ENCODE assay signal across 9 cellular contexts in genomic region chr5:116577064-116577788, GRCh38. TPM values are rescaled to one million over a fixed set of nuclear protein-coding genes. Genes with fewer than 3 reads are reported as not detected.
DNase-seq lines count a peak whose midpoint lies in the region; ATAC-seq lines count a peak whose summit lies in the region.
"Had no signal": no experiment of that assay in that cellular context is flagged by ENCODE, and none has a peak within 500 bp of the region (broad histone marks: within the 10 kb centered on the region; RNA-seq: fewer than 3 reads in every experiment).

No MANE protein-coding gene starts in this region.

- peak; percentile 24 to 37 for DNase-seq in activated T-cell treated with anti-CD3 and anti-CD28 coated beads, Interleukin-2, amount 50 U/mL, for 48 hours
- DNase-seq in activated T-cell treated with anti-CD3 and anti-CD28 coated beads, Interleukin-2, amount 50 U/mL, for 4 hours = no peak
- DNase-seq in NAMALWA (ENCODE audit: low spot score) (peak; percentile 36), NCI-H1436 treated with DMSO at 0.1 percent for 48 hours (lab: John Stamatoyannopoulos, UW) (no peak), SHP77 (lab: John Stamatoyannopoulos, UW) (no peak), ACHN (no peak)
- peak; percentile 11 for DNase-seq in stimulated activated naive CD8-positive, alpha-beta T cell treated with anti-CD3 and anti-CD28 coated beads, Interleukin-15, Interleukin-2, amounts not matched to agents 100 U/mL and 50 U/mL, for 24 hours
- DNase-seq: IMR-90 had no signal

- ATAC-seq in activated T-cell treated with anti-CD3 and anti-CD28 coated beads, Interleukin-2, amount 50 U/mL, for 4 hours = no peak
- peak; percentile 62 for ATAC-seq in HG02759 (IDR thresholded peaks at IDR 0.05; ENCODE audit: unreplicated experiment)
- ATAC-seq in stimulated activated naive CD8-positive, alpha-beta T cell treated with anti-CD3 and anti-CD28 coated beads, Interleukin-15, Interleukin-2, amounts not matched to agents 100 U/mL and 50 U/mL, for 24 hours = peak; percentile 42

- peaks cover 66% of the 10 kb centered on the region for H3K27me3 Mint-ChIP-seq in activated T-cell treated with anti-CD3 and anti-CD28 coated beads, Interleukin-2, amount 50 U/mL, for 4 hours (ENCODE audit: low read depth)

- H3K9me3 Mint-ChIP-seq in activated T-cell treated with anti-CD3 and anti-CD28 coated beads, Interleukin-2, amount 50 U/mL, for 4 hours = no peaks in the 10 kb centered on the region

- H3K4me1 Mint-ChIP-seq in activated T-cell treated with anti-CD3 and anti-CD28 coated beads, Interleukin-2, amount 50 U/mL, for 4 hours (ENCODE audit: low read depth) = peaks cover 23% of the 10 kb centered on the region

- in situ Hi-C loops in ACHN (cut with HindIII; ENCODE audit: low pct_ligation_motif_present, low pct_unique_long_range_greater_than_20kb, low sequenced_read_pairs) = no loop called here

- H3K36me3 Mint-ChIP-seq in activated T-cell treated with anti-CD3 and anti-CD28 coated beads, Interleukin-2, amount 50 U/mL, for 4 hours (ENCODE audit: insufficient read depth) = no peaks in the 10 kb centered on the region

- no peak overlapping the region for H3K4me3 Mint-ChIP-seq in activated T-cell treated with anti-CD3 and anti-CD28 coated beads, Interleukin-2, amount 50 U/mL, for 4 hours

RNA-seq across cellular contexts. Expression of gene SEMA6A, which starts 2.6 kb away (rescaled TPM):
- total RNA-seq in activated T-cell treated with anti-CD3 and anti-CD28 coated beads, Interleukin-2, amount 50 U/mL, for 4 hours = 1 to 10 TPM in 2 of 3 donors, under 1 TPM in 1; 0.92 to 2.1 (median 1.1) TPM

Comparison
In these comparisons a context has a peak if more than half of its experiments do, and no peak if none do; other contexts are left out.
1. DNase-seq: peak in activated T-cell treated with anti-CD3 and anti-CD28 coated beads, Interleukin-2, amount 50 U/mL, for 48 hours (2 of 2), NAMALWA (single experiment) and stimulated activated naive CD8-positive, alpha-beta T cell treated with anti-CD3 and anti-CD28 coated beads, Interleukin-15, Interleukin-2, amounts not matched to agents 100 U/mL and 50 U/mL, for 24 hours (single experiment); none in activated T-cell treated with anti-CD3 and anti-CD28 coated beads, Interleukin-2, amount 50 U/mL, for 4 hours (single experiment), NCI-H1436 treated with DMSO at 0.1 percent for 48 hours (single experiment), SHP77 (0 of 2) and ACHN (single experiment).
2. ATAC-seq: peak in HG02759 (single experiment) and stimulated activated naive CD8-positive, alpha-beta T cell treated with anti-CD3 and anti-CD28 coated beads, Interleukin-15, Interleukin-2, amounts not matched to agents 100 U/mL and 50 U/mL, for 24 hours (single experiment); none in activated T-cell treated with anti-CD3 and anti-CD28 coated beads, Interleukin-2, amount 50 U/mL, for 4 hours (0 of 2).